Comparison of ENCODE assay signal across 8 cellular contexts in the genomic region with DNA sequence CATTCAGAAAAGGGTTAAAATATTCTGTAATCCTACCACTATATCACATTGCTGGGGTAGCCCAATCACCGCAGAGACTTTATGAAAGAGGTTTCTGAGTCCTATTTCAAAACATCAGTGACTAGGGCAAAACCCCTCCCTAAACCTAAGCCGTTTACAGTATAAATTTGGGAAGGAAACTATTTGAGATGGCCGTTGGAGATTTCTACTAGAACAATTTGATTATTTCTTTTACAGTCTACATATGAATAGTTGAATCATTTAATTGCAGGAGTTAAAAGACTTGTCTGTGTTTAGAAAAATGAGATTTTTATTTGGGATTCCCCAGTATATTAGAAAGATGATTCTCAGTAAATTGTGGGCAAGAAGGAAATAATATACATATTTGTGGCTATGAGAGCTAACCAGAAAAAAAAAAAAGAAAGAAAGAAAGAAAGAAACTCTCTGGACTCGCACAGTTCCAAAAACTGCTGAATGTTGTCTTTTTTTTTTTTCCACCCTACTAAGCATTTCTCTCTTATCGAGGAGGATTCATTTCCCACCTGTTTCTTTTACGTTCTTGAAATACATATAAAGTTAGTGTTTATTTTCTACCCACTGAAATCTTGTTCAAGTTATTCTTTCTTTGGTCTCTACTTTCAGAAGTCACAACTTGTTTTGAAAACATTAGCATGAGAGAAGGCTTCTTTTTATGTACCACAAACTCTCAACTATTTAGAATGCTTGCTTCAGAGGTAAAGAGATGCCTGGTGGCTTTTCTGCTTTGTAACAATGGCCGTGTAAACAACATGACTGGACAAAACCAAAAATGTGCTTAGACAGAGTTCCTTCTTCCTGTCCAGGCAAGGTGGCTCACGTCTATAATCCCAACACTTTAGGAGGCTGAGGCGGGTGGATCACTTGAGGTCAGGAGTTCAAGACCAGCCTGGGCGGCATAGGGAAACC.
DNase-seq lines count a peak whose midpoint lies in the region; ATAC-seq, FAIRE-seq and TF ChIP-seq lines count a peak whose summit lies in the region.

No MANE protein-coding gene starts in this region.

- no peak for TF ChIP-seq POLR2A in K562 (conservative IDR thresholded peaks at IDR 0.05)

- no peaks in the 10 kb centered on the region for H3K79me2 ChIP-seq in K562 (ENCODE audit: control insufficient read depth, insufficient read depth, low read length)

- no peak for FAIRE-seq in K562 (lab: Jason Lieb, UNC)

- no peaks in the 10 kb centered on the region for H4K20me1 ChIP-seq in K562 (replicated peaks; ENCODE audit: control insufficient read depth, insufficient read depth, low read length)

- H3K4me3 ChIP-seq in AG09309 (ENCODE audit: control insufficient read depth, low read depth, low read length), result no peak overlapping the region
- no peak overlapping the region for H3K4me3 ChIP-seq in K562
- H3K4me3 ChIP-seq in muscle layer of colon (ENCODE audit: low read depth in 1 of 2, low read length in 2 of 2), result peak overlapping the region in 1 of 2 donors; percentile 44
- no peak overlapping the region for H3K4me3 ChIP-seq in BE2C (ENCODE audit: low read depth, low read length)

- CTCF ChIA-PET in K562 (lab: Yijun Ruan, JAX; ENCODE audit: low intra/inter-chr PET ratio), result no interaction called here

- ATAC-seq in K562 (no peak), HG03039 (IDR thresholded peaks at IDR 0.05; ENCODE audit: unreplicated experiment) (no peak)

- no TSS peak for BruUV-seq in K562 (replicated peaks; lab: Mats Ljungman, UMichigan)

- TF ChIP-seq CTCF in AG09309 (IDR thresholded peaks at IDR 0.05; ENCODE audit: control insufficient read depth, insufficient read depth, low read depth, low read length, missing control alignments) (no peak), K562 (IDR thresholded peaks at IDR 0.05 in 2 of 3, conservative IDR thresholded peaks at IDR 0.05 in 1 of 3; ENCODE audit: insufficient read depth in 2 of 3, low read depth in 1 of 3, low read length in 3 of 3) (no peak), BE2C (IDR thresholded peaks at IDR 0.05; ENCODE audit: low read depth, low read length) (no peak)

- H2AFZ ChIP-seq in K562 (ENCODE audit: low read depth, low read length), result no peak overlapping the region

- H3K27me3 ChIP-seq in K562 (ENCODE audit: control insufficient read depth in 2 of 2, insufficient read depth in 2 of 2, low read length in 2 of 2) (peaks cover 0 to 3% of the 10 kb centered on the region in 2 experiments; a peak in 3 of 5 replicates), muscle layer of colon (ENCODE audit: control insufficient read depth in 1 of 2, insufficient read depth in 2 of 2, low read length in 2 of 2) (no peaks in the 10 kb centered on the region), BE2C (no peaks in the 10 kb centered on the region)

- no peaks in the 10 kb centered on the region for H3K9me1 ChIP-seq in K562 (ENCODE audit: control insufficient read depth, insufficient read depth, low read length)

- no peak for TF ChIP-seq RAD21 in K562 (CRISPR knock-in tag; conservative IDR thresholded peaks at IDR 0.05 in 1 of 2, IDR thresholded peaks at IDR 0.05 in 1 of 2)

- no peak overlapping the region for H3K4me2 ChIP-seq in K562 (ENCODE audit: insufficient read depth, low read length)

- TF ChIP-seq EP300 in K562 (IDR thresholded peaks at IDR 0.05; ENCODE audit: low read length), result no peak

- H3K9me3 ChIP-seq in K562 (replicated peaks; ENCODE audit: control insufficient read depth, insufficient read depth, low read depth, low read length), result no peaks in the 10 kb centered on the region
- H3K9me3 ChIP-seq in muscle layer of colon (ENCODE audit: low read length), result no peaks in the 10 kb centered on the region
- H3K9me3 ChIP-seq in BE2C, result no peaks in the 10 kb centered on the region

- WGBS in K562 (ENCODE audit: insufficient coverage, low coverage, missing lambda C conversion rate), result 5% methylated on average over 6 of the region's 10 CpGs

- peak; percentile 25 for DNase-seq in AG09309 (ENCODE audit: low read depth)
- DNase-seq in LHCN-M2 (ENCODE audit: low read depth), result peak; percentile 53
- DNase-seq in K562 (ENCODE audit: extremely low read depth in 1 of 4, low spot score in 3 of 4), result no peak
- no peak for DNase-seq in BE2C
- no peak for DNase-seq in ureter (ENCODE audit: low spot score)
- DNase-seq in Ammon's horn (ENCODE audit: low spot score), result no peak

- in situ Hi-C loops in K562 (cut with MboI), result no loop called here

- POLR2A ChIA-PET in K562 (lab: Yijun Ruan, JAX), result no interaction called here

- intact Hi-C loops in K562 (cut with micrococcal nuclease), result no loop called here

- H3K36me3 ChIP-seq in K562 (ENCODE audit: control insufficient read depth, insufficient read depth, low read length) (no peaks in the 10 kb centered on the region), muscle layer of colon (ENCODE audit: insufficient read depth, low read length) (no peaks in the 10 kb centered on the region), BE2C (no peaks in the 10 kb centered on the region)

- H3K9ac ChIP-seq in K562 (ENCODE audit: insufficient read depth in 1 of 2, low read depth in 2 of 2, low read length in 2 of 2), result no peak overlapping the region
- peak overlapping the region; percentile 37 for H3K9ac ChIP-seq in muscle layer of colon (ENCODE audit: low read length)

- H3K27ac ChIP-seq in K562 (ENCODE audit: extremely low read depth, low read depth, low read length), result no peak overlapping the region
- H3K27ac ChIP-seq in muscle layer of colon (ENCODE audit: low read depth, low read length), result peak overlapping the region; percentile 7

- H3K4me1 ChIP-seq in K562 (replicated peaks in 1 of 2; ENCODE audit: control insufficient read depth in 2 of 2, insufficient read depth in 2 of 2, low read length in 2 of 2), result no peaks in the 10 kb centered on the region
- H3K4me1 ChIP-seq in muscle layer of colon (ENCODE audit: insufficient read depth, low read length), result peaks cover 11% of the 10 kb centered on the region
- H3K4me1 ChIP-seq in BE2C, result no peaks in the 10 kb centered on the region

TF ChIP-seq in K562, 482 proteins besides CTCF, POLR2A, EP300 and RAD21:
- TF ChIP-seq MAFG (tag; conservative IDR thresholded peaks at IDR 0.05), result 0 out of 2 replicates have a peak, but pooled peaks have one; percentile 16
- peak; percentile 21; the same call in 1 of the 2 replicates for TF ChIP-seq NFE2 (IDR thresholded peaks at IDR 0.05; ENCODE audit: low read depth)
- peak; percentile 35; the same call in 1 of the 2 replicates for TF ChIP-seq C11orf30 (IDR thresholded peaks at IDR 0.05; ENCODE audit: low read depth)
- TF ChIP-seq MECOM (CRISPR knock-in tag; IDR thresholded peaks at IDR 0.05), result no peak
- peak; percentile 57; the same call in 1 of the 2 replicates for TF ChIP-seq ZNF316 (IDR thresholded peaks at IDR 0.05)

Comparison
In these comparisons a context has a peak if more than half of its experiments do, and no peak if none do; other contexts are left out.
1. DNase-seq: peak in AG09309 (single experiment) and LHCN-M2 (single experiment); none in K562 (0 of 4), BE2C (single experiment), ureter (single experiment) and Ammon's horn (single experiment).